In the genomic region with DNA sequence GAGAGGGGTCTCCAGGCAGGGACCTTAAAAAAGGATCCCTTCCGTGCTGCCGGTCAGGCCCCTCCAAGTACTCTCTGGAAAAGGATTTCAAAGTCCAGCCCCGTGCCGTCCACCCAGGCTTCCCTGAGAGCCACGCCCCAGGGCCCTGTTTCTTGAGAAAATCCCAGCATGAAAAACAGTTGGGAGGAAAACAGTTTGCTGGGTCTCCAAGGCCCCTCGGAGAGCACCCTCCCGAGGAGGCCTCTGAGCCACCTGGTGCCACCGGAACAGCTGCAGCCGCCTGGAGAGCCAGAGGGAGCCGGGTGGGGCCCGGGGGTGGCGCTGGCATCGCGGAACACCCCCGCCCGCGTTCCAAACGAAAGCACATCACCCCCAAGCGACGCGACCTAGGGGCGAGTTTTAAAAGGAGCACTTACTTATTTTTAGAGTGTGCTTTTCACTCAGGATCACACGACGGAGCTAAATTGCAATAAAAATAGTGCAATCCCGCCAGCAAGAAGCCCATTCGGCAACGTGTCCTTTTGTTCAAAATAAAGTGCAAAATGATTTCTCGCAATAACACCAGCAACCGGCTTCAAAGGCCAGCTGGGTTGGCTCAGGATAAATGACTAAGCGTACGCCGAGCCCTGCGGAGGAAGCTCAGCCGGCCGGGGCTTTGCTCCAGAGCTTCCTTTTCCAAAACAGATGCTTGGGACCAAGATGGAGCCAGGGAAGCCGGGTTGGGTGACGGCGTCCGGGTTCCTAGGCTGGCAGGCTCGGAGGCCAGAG, we compare ENCODE assay signal across 14 cellular contexts.
DNase-seq lines count a peak whose midpoint lies in the region; ATAC-seq and TF ChIP-seq lines count a peak whose summit lies in the region.
"Had no signal": no experiment of that assay in that cellular context is flagged by ENCODE, and none has a peak within 500 bp of the region (broad histone marks: within the 10 kb centered on the region; RNA-seq: fewer than 3 reads in every experiment).

No MANE protein-coding gene starts in this region.

- TF ChIP-seq POLR2A in gastroesophageal sphincter (IDR thresholded peaks at IDR 0.05), result no peak

- H3K27me3 ChIP-seq in gastroesophageal sphincter, result peaks cover 94% of the 10 kb centered on the region
- H3K27me3 ChIP-seq: testis had no signal

- peak; percentile 60 for ATAC-seq in gastroesophageal sphincter
- no peak for ATAC-seq in GM18907 (IDR thresholded peaks at IDR 0.05; ENCODE audit: unreplicated experiment)
- no peak for ATAC-seq in GM19397 (IDR thresholded peaks at IDR 0.05; ENCODE audit: unreplicated experiment)
- ATAC-seq: CD8-positive, alpha-beta T cell had no signal

- WGBS in gastroesophageal sphincter (ENCODE audit: low coverage in 1 of 2), 2 donors, result 0 to 34% methylated on average over 13 to 19 of the region's 40 CpGs

- H3K27ac ChIP-seq in gastroesophageal sphincter, result peak overlapping the region in 2 of 4 donors; percentile 16 to 44
- H3K27ac ChIP-seq: SK-N-MC, testis, VCaP had no signal

- no peak for TF ChIP-seq EP300 in gastroesophageal sphincter (IDR thresholded peaks at IDR 0.05)

- intact Hi-C loops in posterior vena cava (cut with DNase I), result no loop called here

- H3K4me1 ChIP-seq in gastroesophageal sphincter, result peaks cover 0 to 24% (median 7%) of the 10 kb centered on the region in 3 donors
- H3K4me1 ChIP-seq: testis had no signal

- no peak for TF ChIP-seq CTCF in gastroesophageal sphincter (IDR thresholded peaks at IDR 0.05)

- H3K36me3 ChIP-seq in gastroesophageal sphincter, result no peaks in the 10 kb centered on the region

- DNase-seq in HCEC 1CT (peak; percentile 64), SHP77 (lab: John Stamatoyannopoulos, UW) (peak; percentile 72 to 87), posterior vena cava (ENCODE audit: low spot score) (peak; percentile 80), RPMI8226 (no peak), SIG-M5 treated with dmso at 0.1 percent for 504 hours (lab: John Stamatoyannopoulos, UW; ENCODE audit: unreplicated experiment) (no peak)
- DNase-seq: activated naive CD4-positive, alpha-beta T cell treated with anti-CD3 and anti-CD28 coated beads, Interleukin-2, amount 10 ng/mL, durations not matched to agents 7 days and 5 days; CD8-positive, alpha-beta T cell; NCI-H774; testis had no signal

- H3K4me3 ChIP-seq in gastroesophageal sphincter, result peak overlapping the region in 1 of 2 donors; percentile 32
- H3K4me3 ChIP-seq: SK-N-MC had no signal

- H3K9me3 ChIP-seq in gastroesophageal sphincter, result peaks cover 0 to 23% (median 0%) of the 10 kb centered on the region in 3 donors
- H3K9me3 ChIP-seq: testis had no signal

Comparison
In these comparisons a context has a peak if more than half of its experiments do, and no peak if none do; other contexts are left out.
1. DNase-seq: peak in HCEC 1CT (single experiment), SHP77 (2 of 2) and posterior vena cava (single experiment); none in RPMI8226 (single experiment) and SIG-M5 treated with dmso at 0.1 percent for 504 hours (single experiment).